ENCODE assay signal across 10 cellular contexts in the genomic region with DNA sequence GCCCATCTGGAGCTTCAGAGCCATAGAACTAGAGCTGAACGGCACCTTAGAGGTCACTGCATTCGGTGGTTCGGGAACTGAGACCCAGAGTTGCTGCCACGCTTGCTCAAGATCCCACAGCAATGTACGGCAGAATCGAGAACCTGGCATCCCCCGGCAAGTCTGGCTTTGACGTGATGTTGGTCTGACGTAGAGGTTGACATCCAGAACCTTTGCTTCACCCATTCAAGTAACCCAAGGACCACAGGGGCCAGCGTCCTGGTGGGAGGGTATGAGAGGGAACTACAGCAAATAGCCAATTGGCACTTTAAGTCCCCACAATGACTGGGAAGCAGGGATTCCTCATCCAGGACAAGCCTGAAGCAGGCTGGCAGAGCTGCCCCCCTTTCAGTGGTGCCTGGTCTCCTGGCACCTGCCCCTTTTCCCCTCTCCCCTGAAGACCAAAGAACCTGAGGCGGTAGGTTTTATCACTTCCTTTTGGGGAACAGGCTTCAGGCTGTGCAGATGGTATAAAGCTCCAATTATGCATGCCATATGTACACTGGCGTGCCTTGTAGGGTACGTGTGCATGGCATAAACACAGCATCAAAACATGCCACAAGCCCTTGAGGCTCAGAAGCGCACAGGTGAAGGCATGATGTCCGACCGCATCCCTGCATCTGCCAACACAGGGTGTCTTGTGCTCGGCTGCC. TPM values are rescaled to one million over a fixed set of nuclear protein-coding genes. Genes with fewer than 3 reads are reported as not detected.
DNase-seq lines count a peak whose midpoint lies in the region; ATAC-seq and TF ChIP-seq lines count a peak whose summit lies in the region.
"Had no signal": no experiment of that assay in that cellular context is flagged by ENCODE, and none has a peak within 500 bp of the region (broad histone marks: within the 10 kb centered on the region; RNA-seq: fewer than 3 reads in every experiment).

No MANE protein-coding gene starts in this region.

- no peak overlapping the region for H3K27ac ChIP-seq in BLaER1
- H3K27ac ChIP-seq in PC-9 = no peak overlapping the region
- peak overlapping the region; percentile 45 to 70 for H3K27ac ChIP-seq in esophagus (ENCODE audit: low read depth in 2 of 2, low read length in 1 of 2)
- peak overlapping the region; percentile 67 to 69 for H3K27ac ChIP-seq in prostate gland

- TF ChIP-seq CTCF in PC-9 (conservative IDR thresholded peaks at IDR 0.05) (no peak), prostate gland (IDR thresholded peaks at IDR 0.05) (no peak)

- H2AFZ ChIP-seq in PC-9 = no peak overlapping the region

- H3F3A ChIP-seq in PC-9 (ENCODE audit: insufficient read depth, low read depth) = peaks cover 18% of the 10 kb centered on the region; the same call in 1 of the 2 replicates

- WGBS in esophagus, 2 donors = 36 to 44% methylated on average over 17 of the region's 17 CpGs
- WGBS in prostate gland = 42% methylated on average over 17 of the region's 17 CpGs

- peak overlapping the region; percentile 56 for H3K4me2 ChIP-seq in BLaER1
- peak overlapping the region; percentile 52 for H3K4me2 ChIP-seq in PC-9

- POLR2A ChIA-PET in PC-9 (lab: Charles Lee; ENCODE audit: unreplicated experiment) = interaction anchor here (0.5 to 1.2 kb wide), 4 partner anchors 15 to 65 kb away, joined by 3 to 37 read pairs (median 6); a partner anchor contains a TSS

- peaks cover 18% of the 10 kb centered on the region for H3K27me3 Mint-ChIP-seq in stimulated activated memory B cell treated with anti-CD40 and anti-IgM and Interleukin-4, amounts not matched to agents 10 μg/mL and 1 μg/mL and 100 μg/mL, for 72 hours
- H3K27me3 Mint-ChIP-seq: activated naive CD4-positive, alpha-beta T cell treated with anti-CD3 and anti-CD28 coated beads, Interleukin-2, amount 50 U/mL, for 24 hours had no signal

- H3K9ac ChIP-seq in BLaER1 = no peak overlapping the region

- CTCF ChIA-PET in PC-9 (lab: Charles Lee) = interaction anchor here (0.6 to 1.7 kb wide), 4 partner anchors 11 to 722 kb away, joined by 3 to 10 read pairs (median 4); a partner anchor contains a TSS

- no peaks in the 10 kb centered on the region for H3K9me3 ChIP-seq in BLaER1
- no peaks in the 10 kb centered on the region for H3K9me3 ChIP-seq in PC-9 (ENCODE audit: insufficient read depth, low read depth)
- H3K9me3 ChIP-seq in esophagus (ENCODE audit: control insufficient read depth in 2 of 2, insufficient read depth in 1 of 2, low read depth in 1 of 2, low read length in 1 of 2) = no peaks in the 10 kb centered on the region
- no peaks in the 10 kb centered on the region for H3K9me3 ChIP-seq in prostate gland

- H3K9me3 Mint-ChIP-seq in stimulated activated memory B cell treated with anti-CD40 and anti-IgM and Interleukin-4, amounts not matched to agents 10 μg/mL and 1 μg/mL and 100 μg/mL, for 72 hours = no peaks in the 10 kb centered on the region
- H3K9me3 Mint-ChIP-seq: activated naive CD4-positive, alpha-beta T cell treated with anti-CD3 and anti-CD28 coated beads, Interleukin-2, amount 50 U/mL, for 24 hours had no signal

- no peaks in the 10 kb centered on the region for H3K4me1 Mint-ChIP-seq in stimulated activated memory B cell treated with anti-CD40 and anti-IgM and Interleukin-4, amounts not matched to agents 10 μg/mL and 1 μg/mL and 100 μg/mL, for 72 hours
- H3K4me1 Mint-ChIP-seq: activated naive CD4-positive, alpha-beta T cell treated with anti-CD3 and anti-CD28 coated beads, Interleukin-2, amount 50 U/mL, for 24 hours had no signal

- H4K20me1 ChIP-seq in BLaER1 (no peaks in the 10 kb centered on the region), PC-9 (ENCODE audit: insufficient read depth) (no peaks in the 10 kb centered on the region)

- H3K36me3 Mint-ChIP-seq in stimulated activated memory B cell treated with anti-CD40 and anti-IgM and Interleukin-4, amounts not matched to agents 10 μg/mL and 1 μg/mL and 100 μg/mL, for 72 hours = no peaks in the 10 kb centered on the region
- H3K36me3 Mint-ChIP-seq: activated naive CD4-positive, alpha-beta T cell treated with anti-CD3 and anti-CD28 coated beads, Interleukin-2, amount 50 U/mL, for 24 hours; CD14-positive monocyte had no signal

- BruUV-seq in PC-9 (replicated peaks; lab: Mats Ljungman, UMichigan) = no TSS peak

- no peak overlapping the region for H3K4me3 Mint-ChIP-seq in stimulated activated memory B cell treated with anti-CD40 and anti-IgM and Interleukin-4, amounts not matched to agents 10 μg/mL and 1 μg/mL and 100 μg/mL, for 72 hours
- H3K4me3 Mint-ChIP-seq: activated naive CD4-positive, alpha-beta T cell treated with anti-CD3 and anti-CD28 coated beads, Interleukin-2, amount 50 U/mL, for 24 hours had no signal

- H3K79me2 ChIP-seq in PC-9 (ENCODE audit: low read depth) = no peaks in the 10 kb centered on the region

- ATAC-seq in GM19395 (IDR thresholded peaks at IDR 0.05; ENCODE audit: unreplicated experiment) (no peak), GM21737 (IDR thresholded peaks at IDR 0.05; ENCODE audit: unreplicated experiment) (no peak)
- no peak for ATAC-seq in stimulated activated memory B cell treated with anti-CD40 and anti-IgM and Interleukin-4, amounts not matched to agents 10 μg/mL and 1 μg/mL and 100 μg/mL, for 72 hours

- intact Hi-C loops in PC-9 (cut with micrococcal nuclease; ENCODE audit: unreplicated experiment) (loop anchor here (1.0 to 5.0 kb wide), 2 partner anchors 15 to 79 kb away; a partner anchor contains a TSS), prostate gland (cut with DNase I) (loop anchor here (5.0 kb wide), 1 partner anchor 64 kb away; a partner anchor contains a TSS)

- H3K4me1 ChIP-seq in BLaER1 (peaks cover 39% of the 10 kb centered on the region), PC-9 (replicated peaks; ENCODE audit: insufficient read depth) (peaks cover 16% of the 10 kb centered on the region), esophagus (ENCODE audit: control insufficient read depth in 2 of 2, insufficient read depth in 2 of 2, low read length in 1 of 2) (peaks cover 8 to 16% of the 10 kb centered on the region in 2 donors), prostate gland (replicated peaks) (peaks cover 11% of the 10 kb centered on the region)

- no peak overlapping the region for H3K4me3 ChIP-seq in BLaER1
- no peak overlapping the region; the same call in 1 of the 2 replicates for H3K4me3 ChIP-seq in PC-9
- no peak overlapping the region for H3K4me3 ChIP-seq in esophagus (ENCODE audit: low read depth in 1 of 2, low read length in 2 of 2)
- peak overlapping the region in 1 of 2 donors; percentile 26 for H3K4me3 ChIP-seq in prostate gland

- no peaks in the 10 kb centered on the region for H3K9me2 ChIP-seq in PC-9 (ENCODE audit: insufficient read depth)

- no peak overlapping the region for H3K27ac Mint-ChIP-seq in stimulated activated memory B cell treated with anti-CD40 and anti-IgM and Interleukin-4, amounts not matched to agents 10 μg/mL and 1 μg/mL and 100 μg/mL, for 72 hours
- H3K27ac Mint-ChIP-seq: activated naive CD4-positive, alpha-beta T cell treated with anti-CD3 and anti-CD28 coated beads, Interleukin-2, amount 50 U/mL, for 24 hours; CD14-positive monocyte had no signal

- H3K36me3 ChIP-seq in BLaER1 (0 out of 2 replicates have a peak, but pooled peaks cover 4% of the 10 kb centered on the region), PC-9 (ENCODE audit: low read depth) (no peaks in the 10 kb centered on the region), esophagus (ENCODE audit: control insufficient read depth in 2 of 2, insufficient read depth in 2 of 2, low read length in 1 of 2) (no peaks in the 10 kb centered on the region), prostate gland (no peaks in the 10 kb centered on the region)

- TF ChIP-seq POLR2A in prostate gland (IDR thresholded peaks at IDR 0.05) = no peak

- H3K27me3 ChIP-seq in BLaER1 = peaks cover 17% of the 10 kb centered on the region; the same call in 1 of the 2 replicates
- H3K27me3 ChIP-seq in PC-9 (ENCODE audit: insufficient read depth, low read depth) = no peaks in the 10 kb centered on the region
- no peaks in the 10 kb centered on the region for H3K27me3 ChIP-seq in esophagus (ENCODE audit: control insufficient read depth in 1 of 2, insufficient read depth in 2 of 2, low read length in 2 of 2)
- no peaks in the 10 kb centered on the region for H3K27me3 ChIP-seq in prostate gland (replicated peaks; ENCODE audit: insufficient read depth)

- DNase-seq in PC-9 (peak in 1 of 2 experiments; percentile 29), prostate gland (ENCODE audit: low spot score) (no peak), RKO (ENCODE audit: low spot score) (no peak)

RNA-seq across cellular contexts. Expression of a gene that starts 15.3 kb away (rescaled TPM):
- total RNA-seq in PC-9 (2021) (19.4 and 28.2 TPM in 2 replicates), prostate gland (10 to 100 TPM; 26.2 to 51.7 TPM)
- polyA plus RNA-seq in esophagus = 1 to 10 TPM; 8.5 to 9.5 TPM

Comparison
In these comparisons a context has a peak if more than half of its experiments do, and no peak if none do; other contexts are left out.
1. H3K27ac ChIP-seq: peak in esophagus (2 of 2) and prostate gland (2 of 2); none in BLaER1 (single experiment) and PC-9 (single experiment).